Comparison of ENCODE assay signal across 1 cellular context in the genomic region with DNA sequence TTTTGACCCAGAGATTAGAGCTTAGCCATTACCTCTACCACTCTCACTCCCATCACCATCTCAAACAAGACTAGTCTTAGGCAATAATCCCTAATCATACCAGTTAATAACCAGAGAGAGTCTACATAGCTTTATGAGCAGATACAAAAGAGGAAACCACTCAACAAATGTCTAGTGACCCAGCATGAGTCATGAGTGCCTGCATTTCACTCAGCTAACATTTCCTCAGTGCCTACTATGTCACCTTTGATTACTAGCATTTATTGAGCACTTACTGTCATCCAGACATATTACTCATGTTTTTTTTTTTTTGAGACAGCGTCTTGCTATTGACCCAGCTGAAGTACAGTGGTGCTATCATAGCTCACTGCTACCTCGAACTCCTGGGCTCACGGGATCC.
TF ChIP-seq lines count a peak whose summit lies in the region.

No MANE protein-coding gene starts in this region.

TF ChIP-seq in GM12878, 131 proteins besides CTCF, POLR2A, EP300 and RAD21:
- TF ChIP-seq, protein P1, sequence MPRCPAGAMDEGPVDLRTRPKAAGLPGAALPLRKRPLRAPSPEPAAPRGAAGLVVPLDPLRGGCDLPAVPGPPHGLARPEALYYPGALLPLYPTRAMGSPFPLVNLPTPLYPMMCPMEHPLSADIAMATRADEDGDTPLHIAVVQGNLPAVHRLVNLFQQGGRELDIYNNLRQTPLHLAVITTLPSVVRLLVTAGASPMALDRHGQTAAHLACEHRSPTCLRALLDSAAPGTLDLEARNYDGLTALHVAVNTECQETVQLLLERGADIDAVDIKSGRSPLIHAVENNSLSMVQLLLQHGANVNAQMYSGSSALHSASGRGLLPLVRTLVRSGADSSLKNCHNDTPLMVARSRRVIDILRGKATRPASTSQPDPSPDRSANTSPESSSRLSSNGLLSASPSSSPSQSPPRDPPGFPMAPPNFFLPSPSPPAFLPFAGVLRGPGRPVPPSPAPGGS (IDR thresholded peaks at IDR 0.05; ENCODE audit: borderline replicate concordance, insufficient read depth, low read depth, low read length, poor library complexity, severe bottlenecking): peak; percentile 14
- TF ChIP-seq, protein P2, sequence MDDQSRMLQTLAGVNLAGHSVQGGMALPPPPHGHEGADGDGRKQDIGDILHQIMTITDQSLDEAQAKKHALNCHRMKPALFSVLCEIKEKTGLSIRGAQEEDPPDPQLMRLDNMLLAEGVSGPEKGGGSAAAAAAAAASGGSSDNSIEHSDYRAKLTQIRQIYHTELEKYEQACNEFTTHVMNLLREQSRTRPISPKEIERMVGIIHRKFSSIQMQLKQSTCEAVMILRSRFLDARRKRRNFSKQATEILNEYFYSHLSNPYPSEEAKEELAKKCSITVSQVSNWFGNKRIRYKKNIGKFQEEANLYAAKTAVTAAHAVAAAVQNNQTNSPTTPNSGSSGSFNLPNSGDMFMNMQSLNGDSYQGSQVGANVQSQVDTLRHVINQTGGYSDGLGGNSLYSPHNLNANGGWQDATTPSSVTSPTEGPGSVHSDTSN (IDR thresholded peaks at IDR 0.05; ENCODE audit: insufficient replicate concordance, low read depth, low read length): no peak
